In genomic region chr10:116710021-116710420, GRCh38 we compare ENCODE assay signal across 18 cellular contexts.
"Had no signal": no experiment of that assay in that cellular context is flagged by ENCODE, and none has a peak within 500 bp of the region (broad histone marks: within the 10 kb centered on the region; RNA-seq: fewer than 3 reads in every experiment).

No MANE protein-coding gene starts in this region.

- DNase-seq: activated CD4-positive, alpha-beta T cell treated with anti-CD3 and anti-CD28 coated beads for 48 hours; activated CD4-positive, CD25-positive, alpha-beta regulatory T cell; activated CD8-positive, alpha-beta T cell treated with anti-CD3 and anti-CD28 coated beads for 36 hours; activated naive CD4-positive, alpha-beta T cell treated with anti-CD3 and anti-CD28 coated beads for 36 hours; activated T-cell treated with anti-CD3 and anti-CD28 coated beads, Interleukin-2, amount 50 U/mL, for 24 hours; anterior cingulate cortex; central memory CD4-positive, alpha-beta T cell; cortex of kidney; left lung; stimulated activated CD4-positive, alpha-beta T cell treated with anti-CD3 and anti-CD28 coated beads, Interleukin-12 subunit alpha, Interleukin-12 subunit beta, amount 100 ng/mL, for 4 hours; stimulated activated CD4-positive, alpha-beta T cell treated with anti-CD3 and anti-CD28 coated beads, Interleukin-1b, Interleukin-23, amount 100 ng/mL, for 48 hours; stimulated activated CD8-positive, alpha-beta memory T cell treated with anti-CD3 and anti-CD28 coated beads, Interleukin-4, amount 100 ng/mL, for 48 hours; stimulated activated naive CD4-positive, alpha-beta T cell; T-helper 9 cell; thyroid gland had no signal

- H3K27ac Mint-ChIP-seq: activated CD8-positive, alpha-beta T cell treated with anti-CD3 and anti-CD28 coated beads for 36 hours; activated naive CD4-positive, alpha-beta T cell treated with anti-CD3 and anti-CD28 coated beads for 36 hours; activated T-cell treated with anti-CD3 and anti-CD28 coated beads, Interleukin-2, amount 50 U/mL, for 24 hours; brain; mesothelial cell of epicardium; natural killer cell treated with Interleukin-12 subunit alpha and Interleukin-12 subunit beta and Interleukin-15 and Interleukin-18, amount 100 ng/mL, for 72 hours had no signal

- H3K27me3 ChIP-seq: thyroid gland had no signal

- H3K9me3 Mint-ChIP-seq: activated CD8-positive, alpha-beta T cell treated with anti-CD3 and anti-CD28 coated beads for 36 hours; activated naive CD4-positive, alpha-beta T cell treated with anti-CD3 and anti-CD28 coated beads for 36 hours; activated T-cell treated with anti-CD3 and anti-CD28 coated beads, Interleukin-2, amount 50 U/mL, for 24 hours; brain; mesothelial cell of epicardium; natural killer cell treated with Interleukin-12 subunit alpha and Interleukin-12 subunit beta and Interleukin-15 and Interleukin-18, amount 100 ng/mL, for 72 hours had no signal

- H3K27ac ChIP-seq: left lung, thyroid gland had no signal

- H3K36me3 ChIP-seq: left lung, thyroid gland had no signal

- ATAC-seq: activated CD8-positive, alpha-beta T cell treated with anti-CD3 and anti-CD28 coated beads for 36 hours; left lung; natural killer cell treated with Interleukin-12 subunit alpha and Interleukin-12 subunit beta and Interleukin-15 and Interleukin-18, amount 100 ng/mL, for 72 hours had no signal

- H3K9me3 ChIP-seq: left lung, thyroid gland had no signal

- H3K36me3 Mint-ChIP-seq: mesothelial cell of epicardium; natural killer cell treated with Interleukin-12 subunit alpha and Interleukin-12 subunit beta and Interleukin-15 and Interleukin-18, amount 100 ng/mL, for 72 hours had no signal

- H3K4me3 Mint-ChIP-seq: activated CD8-positive, alpha-beta T cell treated with anti-CD3 and anti-CD28 coated beads for 36 hours; activated naive CD4-positive, alpha-beta T cell treated with anti-CD3 and anti-CD28 coated beads for 36 hours; activated T-cell treated with anti-CD3 and anti-CD28 coated beads, Interleukin-2, amount 50 U/mL, for 24 hours; brain; mesothelial cell of epicardium; natural killer cell treated with Interleukin-12 subunit alpha and Interleukin-12 subunit beta and Interleukin-15 and Interleukin-18, amount 100 ng/mL, for 72 hours had no signal

- H3K4me3 ChIP-seq: left lung, thyroid gland had no signal
